In genomic region chr15:74676801-74677200, GRCh38 we compare ENCODE assay signal across 6 cellular contexts. TPM values are rescaled to one million over a fixed set of nuclear protein-coding genes. Genes with fewer than 3 reads are reported as not detected.
"Had no signal": no experiment of that assay in that cellular context is flagged by ENCODE, and none has a peak within 500 bp of the region (broad histone marks: within the 10 kb centered on the region; RNA-seq: fewer than 3 reads in every experiment).

No MANE protein-coding gene starts in this region.

- H3K27ac ChIP-seq: HL-60, KMS-11 had no signal

- DNase-seq: IMR-90, KG1 had no signal

- H3K9ac ChIP-seq: KMS-11 had no signal

- FAIRE-seq: HTR-8/SVneo had no signal

- H3K4me2 ChIP-seq: KMS-11 had no signal

RNA-seq across cellular contexts. Expression of gene CYP1A1, which starts 48.5 kb away (rescaled TPM):
- polyA plus RNA-seq: IgD-negative memory B cell had no signal
